ENCODE assay signal across 13 cellular contexts in genomic region chr6:90238663-90239542, GRCh38. TPM values are rescaled to one million over a fixed set of nuclear protein-coding genes. Genes with fewer than 3 reads are reported as not detected.
DNase-seq lines count a peak whose midpoint lies in the region; ATAC-seq lines count a peak whose summit lies in the region.
"Had no signal": no experiment of that assay in that cellular context is flagged by ENCODE, and none has a peak within 500 bp of the region (broad histone marks: within the 10 kb centered on the region; RNA-seq: fewer than 3 reads in every experiment).

No MANE protein-coding gene starts in this region.

- ATAC-seq in activated T-cell treated with anti-CD3 and anti-CD28 coated beads, Interleukin-2, amount 50 U/mL, for 4 hours = no peak
- ATAC-seq in T-cell (replicated peaks in 1 of 4) = peak in 2 of 4 experiments; percentile 16 to 25
- no peak for ATAC-seq in HG02678 (IDR thresholded peaks at IDR 0.05; ENCODE audit: unreplicated experiment)
- ATAC-seq in GM21360 (IDR thresholded peaks at IDR 0.05; ENCODE audit: unreplicated experiment) = no peak

- CTCF ChIA-PET in T-cell (lab: Charles Lee) = interaction anchor here (0.5 to 1.6 kb wide), 4 partner anchors 20 to 144 kb away, joined by 3 read pairs; no protein-coding TSS in a partner anchor

- POLR2A ChIA-PET in T-cell (lab: Charles Lee) = interaction anchor here in 1 of 2 donors (0.5 to 1.1 kb wide), 5 partner anchors 20 to 35 kb away, joined by 3 to 9 read pairs (median 4); no protein-coding TSS in a partner anchor

- peaks cover 85% of the 10 kb centered on the region for H3K4me1 Mint-ChIP-seq in activated T-cell treated with anti-CD3 and anti-CD28 coated beads, Interleukin-2, amount 50 U/mL, for 24 hours (ENCODE audit: low read depth)
- H3K4me1 Mint-ChIP-seq in activated T-cell treated with anti-CD3 and anti-CD28 coated beads, Interleukin-2, amount 50 U/mL, for 4 hours (ENCODE audit: low read depth) = peaks cover 77% of the 10 kb centered on the region
- H3K4me1 Mint-ChIP-seq in T-cell = peaks cover 74 to 77% (median 76%) of the 10 kb centered on the region in 3 donors

- peaks cover 7% of the 10 kb centered on the region for H3K9me3 Mint-ChIP-seq in activated T-cell treated with anti-CD3 and anti-CD28 coated beads, Interleukin-2, amount 50 U/mL, for 24 hours
- H3K9me3 Mint-ChIP-seq in activated T-cell treated with anti-CD3 and anti-CD28 coated beads, Interleukin-2, amount 50 U/mL, for 4 hours = no peaks in the 10 kb centered on the region
- H3K9me3 Mint-ChIP-seq in T-cell = no peaks in the 10 kb centered on the region

- no peak for DNase-seq in activated T-cell treated with anti-CD3 and anti-CD28 coated beads, Interleukin-2, amount 50 U/mL, for 24 hours
- DNase-seq in activated T-cell treated with anti-CD3 and anti-CD28 coated beads, Interleukin-2, amount 50 U/mL, for 4 hours = no peak
- DNase-seq in T-cell = peak in 1 of 34 experiments; percentile 21
- DNase-seq in left kidney (ENCODE audit: low read depth, low spot score) = peak; percentile 76
- peak; percentile 22 for DNase-seq in stimulated activated CD8-positive, alpha-beta memory T cell treated with anti-CD3 and anti-CD28 coated beads, Interleukin-4, amount 100 ng/mL, for 48 hours
- DNase-seq in NK-92 treated with Interleukin-12 subunit alpha and Interleukin-12 subunit beta, amount 100 ng/mL, for 24 hours (lab: John Stamatoyannopoulos, UW) = no peak
- DNase-seq: activated effector memory CD4-positive, alpha-beta T cell treated with anti-CD3 and anti-CD28 coated beads, Interleukin-2, amount 50 U/mL, for 16 hours; effector CD4-positive, alpha-beta T cell; GDM1; NCI-H2081; stimulated activated CD4-positive, alpha-beta T cell treated with anti-CD3 and anti-CD28 coated beads, Interleukin-12 subunit alpha, Interleukin-12 subunit beta, amount 100 ng/mL, for 4 hours had no signal

- no peaks in the 10 kb centered on the region for H3K27me3 Mint-ChIP-seq in activated T-cell treated with anti-CD3 and anti-CD28 coated beads, Interleukin-2, amount 50 U/mL, for 24 hours
- H3K27me3 Mint-ChIP-seq in activated T-cell treated with anti-CD3 and anti-CD28 coated beads, Interleukin-2, amount 50 U/mL, for 4 hours (ENCODE audit: low read depth) = no peaks in the 10 kb centered on the region
- H3K27me3 Mint-ChIP-seq in T-cell = no peaks in the 10 kb centered on the region

- H3K36me3 Mint-ChIP-seq in activated T-cell treated with anti-CD3 and anti-CD28 coated beads, Interleukin-2, amount 50 U/mL, for 24 hours (ENCODE audit: low read depth) = peaks cover 73% of the 10 kb centered on the region
- H3K36me3 Mint-ChIP-seq in activated T-cell treated with anti-CD3 and anti-CD28 coated beads, Interleukin-2, amount 50 U/mL, for 4 hours (ENCODE audit: insufficient read depth) = peaks cover 18% of the 10 kb centered on the region
- peaks cover 18% of the 10 kb centered on the region for H3K36me3 Mint-ChIP-seq in T-cell

- peak overlapping the region; percentile 43 for H3K4me3 Mint-ChIP-seq in activated T-cell treated with anti-CD3 and anti-CD28 coated beads, Interleukin-2, amount 50 U/mL, for 24 hours
- H3K4me3 Mint-ChIP-seq in activated T-cell treated with anti-CD3 and anti-CD28 coated beads, Interleukin-2, amount 50 U/mL, for 4 hours = no peak overlapping the region
- H3K4me3 Mint-ChIP-seq in T-cell = peak overlapping the region; percentile 1 to 48 (median 9)

- peak overlapping the region; percentile 84 for H3K27ac Mint-ChIP-seq in activated T-cell treated with anti-CD3 and anti-CD28 coated beads, Interleukin-2, amount 50 U/mL, for 24 hours
- H3K27ac Mint-ChIP-seq in T-cell = peak overlapping the region; percentile 84 to 85

RNA-seq across cellular contexts. Expression of gene BACH2, which starts 57.7 kb away (rescaled TPM):
- 100 to 1,000 TPM in 2 of 3 donors, 10 to 100 TPM in 1; 96.5 to 118 (median 111) TPM for total RNA-seq in activated T-cell treated with anti-CD3 and anti-CD28 coated beads, Interleukin-2, amount 50 U/mL, for 4 hours
- 100 to 1,000 TPM in 2 of 5 donors, 10 to 100 TPM in 3; 81.9 to 196 (median 96.7) TPM for total RNA-seq in T-cell

Comparison
In these comparisons a context has a peak if more than half of its experiments do, and no peak if none do; other contexts are left out.
1. DNase-seq: peak in left kidney (single experiment) and stimulated activated CD8-positive, alpha-beta memory T cell treated with anti-CD3 and anti-CD28 coated beads, Interleukin-4, amount 100 ng/mL, for 48 hours (single experiment); none in activated T-cell treated with anti-CD3 and anti-CD28 coated beads, Interleukin-2, amount 50 U/mL, for 24 hours (single experiment), activated T-cell treated with anti-CD3 and anti-CD28 coated beads, Interleukin-2, amount 50 U/mL, for 4 hours (single experiment) and NK-92 treated with Interleukin-12 subunit alpha and Interleukin-12 subunit beta, amount 100 ng/mL, for 24 hours (single experiment).